ENCODE assay signal across 12 cellular contexts in genomic region chr1:109622103-109622892, GRCh38. TPM values are rescaled to one million over a fixed set of nuclear protein-coding genes. Genes with fewer than 3 reads are reported as not detected.
DNase-seq lines count a peak whose midpoint lies in the region; ATAC-seq and TF ChIP-seq lines count a peak whose summit lies in the region.
"Had no signal": no experiment of that assay in that cellular context is flagged by ENCODE, and none has a peak within 500 bp of the region (broad histone marks: within the 10 kb centered on the region; RNA-seq: fewer than 3 reads in every experiment).

No MANE protein-coding gene starts in this region.

- no peak overlapping the region for H4K91ac ChIP-seq in H9 (ENCODE audit: insufficient read length, low read depth, low read length)

- peaks cover under 1 to 11% (median 10%) of the 10 kb centered on the region in 3 experiments; a peak in 5 of 7 replicates for H3K36me3 Mint-ChIP-seq in H9 (ENCODE audit: insufficient read depth in 1 of 3, low read depth in 3 of 3)

- H3K4ac ChIP-seq in H9 (ENCODE audit: low read depth, low read length) = no peak overlapping the region

- H3K4me1 Mint-ChIP-seq in H9 = peaks cover 30 to 47% of the 10 kb centered on the region in 2 experiments

- no peak overlapping the region for H3T11ph ChIP-seq in H9 (ENCODE audit: low read length)

- no peak overlapping the region for H3K18ac ChIP-seq in H9 (ENCODE audit: insufficient read length, low read depth, low read length)

- no peak overlapping the region for H4K8ac ChIP-seq in H9 (replicated peaks; ENCODE audit: insufficient read length, low read depth, low read length)

- H3K4me3 Mint-ChIP-seq in H9 = peak overlapping the region; percentile 93 to 94

- H3K56ac ChIP-seq in H9 (ENCODE audit: insufficient read length, low read depth, low read length) = no peak overlapping the region

- WGBS in H9 (ENCODE audit: extremely low coverage, insufficient read length, low lambda C conversion rate) = no CpG with 5 or more reads among the region's 12 CpGs

- TF ChIP-seq CTCF in H9 (conservative IDR thresholded peaks at IDR 0.05) (no peak), astrocyte of the cerebellum (IDR thresholded peaks at IDR 0.05; ENCODE audit: low read depth, low read length, missing control alignments) (no peak)

- H3K79me2 ChIP-seq in ACC112 (ENCODE audit: control insufficient read depth, insufficient read depth, low read length, unreplicated experiment) (peaks cover 58% of the 10 kb centered on the region), H9 (ENCODE audit: insufficient read depth, low read length) (peaks cover 6% of the 10 kb centered on the region; the same call in 1 of the 2 replicates)

- H3K23ac ChIP-seq in H9 (ENCODE audit: insufficient read length, low read depth, low read length) = no peak overlapping the region

- H3K14ac ChIP-seq in H9 (ENCODE audit: insufficient read depth, low read length) = no peak overlapping the region

- H2BK5ac ChIP-seq in H9 (ENCODE audit: insufficient read length, low read length) = no peak overlapping the region

- H3K9me3 ChIP-seq in H9 (ENCODE audit: control insufficient read depth, low read depth, low read length) = no peaks in the 10 kb centered on the region
- H3K9me3 ChIP-seq in mononuclear cell (ENCODE audit: low read depth, low read length) = no peaks in the 10 kb centered on the region

- peak overlapping the region in 1 of 3 experiments; percentile 34; a peak in 1 of 7 replicates for H3K27ac Mint-ChIP-seq in H9

- no peaks in the 10 kb centered on the region for H3K36me3 ChIP-seq in ACC112 (ENCODE audit: insufficient read depth, low read length)

- DNase-seq in H9 (no peak), astrocyte of the cerebellum (ENCODE audit: low read depth) (no peak), DMS153 (lab: John Stamatoyannopoulos, UW) (no peak), amygdala (lab: John Stamatoyannopoulos, UW) (no peak)
- DNase-seq: central memory CD4-positive, alpha-beta T cell; DMS79 treated with DMSO at 0.1 percent for 48 hours; NCI-H2029 treated with DMSO at 0.1 percent for 48 hours; stimulated activated CD4-positive, alpha-beta T cell treated with anti-CD3 and anti-CD28 coated beads, Interleukin-4, amount 100 ng/mL, for 24 hours had no signal

- H3K9ac ChIP-seq in H9 (ENCODE audit: extremely low read depth, insufficient read length, low read length) = no peak overlapping the region

- no peaks in the 10 kb centered on the region; the same call in 1 of the 2 replicates for H3K27me3 Mint-ChIP-seq in H9 (ENCODE audit: low read depth)

- in situ Hi-C loops in astrocyte of the cerebellum (cut with HindIII; ENCODE audit: low sequenced_read_pairs) = no loop called here

- no peak overlapping the region for H2AK5ac ChIP-seq in H9 (ENCODE audit: insufficient read length, low read length)

- peaks cover 53% of the 10 kb centered on the region for H3K4me1 ChIP-seq in ACC112 (ENCODE audit: control insufficient read depth, insufficient read depth, low read length, unreplicated experiment)
- no peaks in the 10 kb centered on the region; the same call in 1 of the 2 replicates for H3K4me1 ChIP-seq in H9 (ENCODE audit: insufficient read depth, low read length)
- H3K4me1 ChIP-seq in mononuclear cell (ENCODE audit: insufficient read depth, low read length) = peaks cover 65% of the 10 kb centered on the region

- H4K20me1 ChIP-seq in H9 (ENCODE audit: control insufficient read depth, insufficient read depth, insufficient read length) = peaks cover 2% of the 10 kb centered on the region

- H2BK12ac ChIP-seq in H9 (ENCODE audit: insufficient read length, low read depth, low read length) = no peak overlapping the region

- H3K79me1 ChIP-seq in H9 (ENCODE audit: insufficient read depth, low read depth, low read length, poor library complexity, severe bottlenecking) = no peaks in the 10 kb centered on the region

- peak overlapping the region; percentile 84 for H3K4me3 ChIP-seq in ACC112 (ENCODE audit: low read depth, low read length)
- H3K4me3 ChIP-seq in astrocyte of the cerebellum (ENCODE audit: low read depth, low read length) = peak overlapping the region; percentile 91
- peak overlapping the region; percentile 61 for H3K4me3 ChIP-seq in mononuclear cell (ENCODE audit: low read length)

- H2BK120ac ChIP-seq in H9 (ENCODE audit: low read depth, low read length, poor library complexity, severe bottlenecking) = no peak overlapping the region

- no peak overlapping the region for H4K5ac ChIP-seq in H9 (ENCODE audit: insufficient read length, low read depth, low read length)

- H3K23me2 ChIP-seq in H9 (ENCODE audit: insufficient read length, low read depth, low read length, poor library complexity, severe bottlenecking) = peaks cover 12% of the 10 kb centered on the region

- H3K4me2 ChIP-seq in H9 (ENCODE audit: insufficient read depth, insufficient read length, low read length) = no peak overlapping the region

- ATAC-seq in HG02610 (IDR thresholded peaks at IDR 0.05; ENCODE audit: unreplicated experiment) = no peak
- no peak for ATAC-seq in GM19023 (IDR thresholded peaks at IDR 0.05; ENCODE audit: unreplicated experiment)

- no peak overlapping the region for H2BK15ac ChIP-seq in H9 (ENCODE audit: low read depth, low read length)

- no peak overlapping the region for H3K27ac ChIP-seq in ACC112 (ENCODE audit: low read depth, low read length)
- no peak overlapping the region for H3K27ac ChIP-seq in H9 (ENCODE audit: insufficient read length, low read depth, low read length)

- no peak overlapping the region for H2BK20ac ChIP-seq in H9 (ENCODE audit: low read depth, low read length, poor library complexity, severe bottlenecking)

- H2AFZ ChIP-seq in ACC112 (ENCODE audit: low read length, unreplicated experiment) (no peak overlapping the region), H9 (ENCODE audit: low read length) (no peak overlapping the region)

- H3K27me3 ChIP-seq in ACC112 (ENCODE audit: insufficient read depth, low read length) = no peaks in the 10 kb centered on the region
- no peaks in the 10 kb centered on the region for H3K27me3 ChIP-seq in H9 (ENCODE audit: insufficient read depth, low read length)
- H3K27me3 ChIP-seq in mononuclear cell (ENCODE audit: insufficient read depth, low read length) = no peaks in the 10 kb centered on the region

- no peaks in the 10 kb centered on the region for H3K9me3 Mint-ChIP-seq in H9

RNA-seq across cellular contexts. Expression of gene AMPD2, which starts 2.7 kb away (rescaled TPM):
- 63.0 and 65.1 TPM in 2 replicates for total RNA-seq in H9 (2021)
- 108 TPM for total RNA-seq in mononuclear cell

RNA-seq across cellular contexts. Expression of gene GNAT2, which starts 2.9 kb away (rescaled TPM):
- 0.20 TPM in 1 of 2 replicates, not detected in the other for total RNA-seq in H9 (2021)
- not detected for total RNA-seq in mononuclear cell

RNA-seq across cellular contexts. Expression of gene GSTM4, which starts 33.6 kb away (rescaled TPM):
- total RNA-seq in H9 (2021) (22.0 and 24.6 TPM in 2 replicates), mononuclear cell (8.4 TPM)

RNA-seq across cellular contexts. Expression of gene GSTM2, which starts 45.6 kb away (rescaled TPM):
- total RNA-seq in H9 (2021) (14.9 and 15.3 TPM in 2 replicates), mononuclear cell (16.1 TPM)
